Comparison of ENCODE assay signal across 8 cellular contexts in the genomic region with DNA sequence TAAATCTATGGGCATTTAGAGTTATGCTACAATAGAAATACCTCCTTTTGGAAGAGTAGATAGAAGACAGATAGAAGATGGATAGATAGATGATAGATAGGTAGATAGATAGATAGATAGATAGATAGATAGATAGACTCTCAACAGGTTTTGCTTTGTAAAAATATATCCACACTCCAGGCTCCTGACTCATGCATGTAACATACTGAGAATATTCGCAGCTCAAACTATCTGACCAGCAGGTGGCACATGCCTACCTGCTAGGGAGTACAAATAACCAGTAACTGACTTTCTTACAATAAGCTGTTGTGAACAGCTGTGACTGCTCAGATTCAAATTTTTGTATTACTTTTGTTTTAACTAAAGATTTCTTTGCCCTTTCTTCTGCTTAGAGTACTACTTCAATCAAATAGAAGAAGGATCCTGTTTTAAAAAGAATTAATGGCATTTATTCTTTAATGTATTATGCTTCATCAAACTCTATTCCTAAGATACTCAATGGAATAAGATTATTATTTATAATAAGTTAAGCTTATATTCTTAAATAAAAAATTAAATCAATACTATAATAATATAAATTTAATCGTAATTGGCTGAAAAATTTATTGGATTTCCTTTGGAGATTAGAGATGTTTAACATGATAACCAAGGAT. TPM values are rescaled to one million over a fixed set of nuclear protein-coding genes. Genes with fewer than 3 reads are reported as not detected.
DNase-seq lines count a peak whose midpoint lies in the region; ATAC-seq, FAIRE-seq and TF ChIP-seq lines count a peak whose summit lies in the region.

No MANE protein-coding gene starts in this region.

- peak; percentile 58 for TF ChIP-seq CTCF in GM13976 (IDR thresholded peaks at IDR 0.05; ENCODE audit: borderline replicate concordance, control extremely low read depth, extremely low read depth, insufficient read depth, missing control alignments)
- peak; percentile 41 for TF ChIP-seq CTCF in WTC11 (IDR thresholded peaks at IDR 0.05)

- POLR2A ChIA-PET in WTC11 (lab: Charles Lee) = no interaction called here

- DNase-seq in ACHN (peak; percentile 88), GM13976 (ENCODE audit: low spot score) (peak; percentile 24), NCI-H146 (lab: John Stamatoyannopoulos, UW) (peak; percentile 32), WTC11 (ENCODE audit: low spot score) (peak; percentile 53), frontal cortex (ENCODE audit: low spot score in 2 of 2) (no peak), cortex of kidney (lab: John Stamatoyannopoulos, UW) (no peak)
- DNase-seq in stimulated activated CD4-positive, alpha-beta T cell treated with anti-CD3 and anti-CD28 coated beads, Interleukin-4, amount 100 ng/mL, for 24 hours = peak; percentile 49

- H3K4me1 Mint-ChIP-seq in WTC11 = no peaks in the 10 kb centered on the region

- no peak overlapping the region for H3K4me3 Mint-ChIP-seq in WTC11

- no peaks in the 10 kb centered on the region for H3K36me3 Mint-ChIP-seq in WTC11

- ATAC-seq in HG02852 (IDR thresholded peaks at IDR 0.05; ENCODE audit: unreplicated experiment) (peak; percentile 90), WTC11 (peak; percentile 64)

- no peaks in the 10 kb centered on the region for H3K9me3 Mint-ChIP-seq in WTC11

- in situ Hi-C loops in ACHN (cut with HindIII; ENCODE audit: low pct_ligation_motif_present, low pct_unique_long_range_greater_than_20kb, low sequenced_read_pairs) (no loop called here), GM13976 (cut with MboI; ENCODE audit: low sequenced_read_pairs, unreplicated experiment) (loop anchor here (25.0 kb wide), 2 partner anchors 191 to 259 kb away; no protein-coding TSS in a partner anchor)

- CTCF ChIA-PET in WTC11 (lab: Charles Lee) = interaction anchor here (0.6 to 1.5 kb wide), 45 partner anchors 9 to 507 kb away, joined by 3 to 56 read pairs (median 4); no protein-coding TSS in a partner anchor

- no peaks in the 10 kb centered on the region for H3K27me3 Mint-ChIP-seq in WTC11 (ENCODE audit: low read depth)

- peak; percentile 86 for FAIRE-seq in frontal cortex (lab: Jason Lieb, UNC)

- H3K27ac Mint-ChIP-seq in WTC11 = no peak overlapping the region

TF ChIP-seq in WTC11, 78 proteins besides CTCF, POLR2A, EP300 and RAD21:
- no peak for TF ChIP-seq JUN (CRISPR knock-in tag; IDR thresholded peaks at IDR 0.05)
- no peak for TF ChIP-seq GRHL2 (CRISPR knock-in tag; IDR thresholded peaks at IDR 0.05; ENCODE audit: insufficient replicate concordance, severe bottlenecking)
- TF ChIP-seq ZNF138 (CRISPR knock-in tag; conservative IDR thresholded peaks at IDR 0.05) = no peak
- TF ChIP-seq NR2C2 (CRISPR knock-in tag; IDR thresholded peaks at IDR 0.05) = no peak
- TF ChIP-seq, protein P1, sequence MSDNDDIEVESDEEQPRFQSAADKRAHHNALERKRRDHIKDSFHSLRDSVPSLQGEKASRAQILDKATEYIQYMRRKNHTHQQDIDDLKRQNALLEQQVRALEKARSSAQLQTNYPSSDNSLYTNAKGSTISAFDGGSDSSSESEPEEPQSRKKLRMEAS (CRISPR knock-in tag; IDR thresholded peaks at IDR 0.05) = no peak
- no peak for TF ChIP-seq CREM (CRISPR knock-in tag; IDR thresholded peaks at IDR 0.05)

RNA-seq across cellular contexts. Expression of a gene that starts 15.8 kb away (rescaled TPM):
- 4.9 to 8.3 TPM (median 7.2 TPM) in 3 replicates for total RNA-seq in WTC11 (2021)
- total RNA-seq in frontal cortex = 32.6 TPM

Comparison
In these comparisons a context has a peak if more than half of its experiments do, and no peak if none do; other contexts are left out.
1. DNase-seq: peak in ACHN (single experiment), GM13976 (single experiment), NCI-H146 (single experiment), WTC11 (single experiment) and stimulated activated CD4-positive, alpha-beta T cell treated with anti-CD3 and anti-CD28 coated beads, Interleukin-4, amount 100 ng/mL, for 24 hours (single experiment); none in frontal cortex (0 of 2) and cortex of kidney (single experiment).